12 cellular contexts compared by ENCODE assay signal in the genomic region with DNA sequence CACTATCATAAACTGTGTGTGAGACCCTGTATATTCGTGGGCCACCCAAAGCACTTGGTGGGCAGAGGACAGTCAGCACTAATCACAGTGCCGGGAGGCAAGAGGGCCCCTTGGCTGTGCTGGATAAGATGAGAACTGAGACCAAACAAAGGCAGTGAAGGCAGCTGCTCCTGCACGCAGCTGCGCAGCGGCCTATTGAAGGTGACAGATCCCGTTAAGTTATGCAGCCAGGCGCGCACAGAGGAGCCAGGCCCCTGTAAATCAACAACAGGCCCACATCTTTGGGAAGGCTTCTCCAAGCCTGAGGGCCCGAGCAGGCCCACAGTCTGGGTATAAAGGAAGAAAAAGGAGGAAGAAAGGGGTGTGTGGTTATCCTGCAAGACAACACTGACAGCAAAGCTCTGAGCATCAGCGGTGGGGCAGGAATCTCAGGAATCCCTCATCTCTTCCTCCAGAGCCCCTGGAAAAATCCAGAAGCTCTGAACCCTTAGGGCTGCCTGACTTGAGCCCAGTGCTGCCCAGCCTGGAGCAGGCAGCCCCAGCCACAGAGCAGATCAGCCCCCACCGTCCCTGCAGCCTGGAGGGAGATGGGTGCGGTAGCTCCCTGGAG.
A peak's percentile ranks its signal among the peaks of the same experiment; 100 is the strongest.
DNase-seq lines count a peak whose midpoint lies in the region; ATAC-seq and TF ChIP-seq lines count a peak whose summit lies in the region.
"Had no signal": no experiment of that assay in that cellular context is flagged by ENCODE, and none has a peak within 500 bp of the region (broad histone marks: within the 10 kb centered on the region; RNA-seq: fewer than 3 reads in every experiment).

No MANE protein-coding gene starts in this region.

- H3K36me3 ChIP-seq in neural cell (ENCODE audit: insufficient read depth, low read length) = no peaks in the 10 kb centered on the region
- H3K36me3 ChIP-seq: upper lobe of left lung had no signal

- H3F3A ChIP-seq in neural cell (ENCODE audit: insufficient read depth, low read length, poor library complexity, severe bottlenecking) = no peaks in the 10 kb centered on the region

- H3K79me2 ChIP-seq in neural cell (replicated peaks; ENCODE audit: insufficient read depth, low read length) = no peaks in the 10 kb centered on the region

- TF ChIP-seq EP300 in neural cell (conservative IDR thresholded peaks at IDR 0.05; ENCODE audit: poor library complexity, severe bottlenecking) = peak; percentile 50

- peak overlapping the region; percentile 69 for H2AFZ ChIP-seq in neural cell (ENCODE audit: low read depth, low read length)

- peak overlapping the region; percentile 63 for H3K9ac ChIP-seq in neural cell (ENCODE audit: low read length)

- no peak for TF ChIP-seq CTCF in neural cell (IDR thresholded peaks at IDR 0.05; ENCODE audit: poor library complexity, severe bottlenecking)

- H3K27me3 ChIP-seq in neural cell (ENCODE audit: insufficient read depth, low read depth, low read length) = no peaks in the 10 kb centered on the region
- H3K27me3 ChIP-seq: upper lobe of left lung had no signal

- peak; percentile 31 for TF ChIP-seq RAD21 in neural cell (conservative IDR thresholded peaks at IDR 0.05)

- H3K4me2 ChIP-seq in neural cell (ENCODE audit: low read length) = no peak overlapping the region

- no peaks in the 10 kb centered on the region for H4K20me1 ChIP-seq in neural cell (ENCODE audit: insufficient read depth)

- H3K27ac ChIP-seq in cingulate gyrus (ENCODE audit: low read depth, low read length) = peak overlapping the region; percentile 29
- H3K27ac ChIP-seq in neural cell (ENCODE audit: low read length) = peak overlapping the region; percentile 76
- H3K27ac ChIP-seq: upper lobe of left lung had no signal

- no peaks in the 10 kb centered on the region for H3K9me2 ChIP-seq in neural cell (ENCODE audit: insufficient read depth, low read length)

- peak; percentile 47 for DNase-seq in DMS79 treated with DMSO at 0.1 percent for 48 hours (lab: John Stamatoyannopoulos, UW)
- DNase-seq in NCI-H2107 treated with DMSO at 0.1 percent for 48 hours (lab: John Stamatoyannopoulos, UW; ENCODE audit: unreplicated experiment) = peak; percentile 44
- no peak for DNase-seq in activated T-cell treated with anti-CD3 and anti-CD28 coated beads, Interleukin-2, amount 50 U/mL, for 1 hour
- DNase-seq in T1000 (lab: John Stamatoyannopoulos, UW) = no peak
- DNase-seq: NCI-H510A treated with DMSO at 0.1 percent for 48 hours; small intestine; stimulated activated naive CD4-positive, alpha-beta T cell; upper lobe of left lung had no signal

- ATAC-seq in GM18870 (IDR thresholded peaks at IDR 0.05; ENCODE audit: unreplicated experiment) (no peak), HG03460 (IDR thresholded peaks at IDR 0.05; ENCODE audit: unreplicated experiment) (no peak)

- no peak overlapping the region for H3K4me3 ChIP-seq in neural cell (ENCODE audit: low read length)
- H3K4me3 ChIP-seq: upper lobe of left lung had no signal

- H3K9me3 ChIP-seq in neural cell (ENCODE audit: low read length) = no peaks in the 10 kb centered on the region

TF ChIP-seq in neural cell, 6 proteins besides CTCF, POLR2A, EP300 and RAD21:
- TF ChIP-seq SMC3 (conservative IDR thresholded peaks at IDR 0.05; ENCODE audit: poor library complexity) = peak; percentile 12
- no peak for TF ChIP-seq EZH2 (IDR thresholded peaks at IDR 0.05; ENCODE audit: borderline replicate concordance, insufficient read depth, low read length, poor library complexity, severe bottlenecking)
- TF ChIP-seq MXI1 (conservative IDR thresholded peaks at IDR 0.05; ENCODE audit: poor library complexity, severe bottlenecking) = peak; percentile 20
- TF ChIP-seq POLR2AphosphoS5 (IDR thresholded peaks at IDR 0.05) = peak; percentile 64
- TF ChIP-seq TAF1 (IDR thresholded peaks at IDR 0.05; ENCODE audit: low read depth) = peak; percentile 70
- TF ChIP-seq REST (IDR thresholded peaks at IDR 0.05; ENCODE audit: borderline replicate concordance) = peak; percentile 83
TF ChIP-seq in neural cell: peak in this region for 5.

Comparison
In these comparisons a context has a peak if more than half of its experiments do, and no peak if none do; other contexts are left out.
1. DNase-seq: peak in DMS79 treated with DMSO at 0.1 percent for 48 hours (single experiment) and NCI-H2107 treated with DMSO at 0.1 percent for 48 hours (single experiment); none in activated T-cell treated with anti-CD3 and anti-CD28 coated beads, Interleukin-2, amount 50 U/mL, for 1 hour (single experiment) and T1000 (single experiment).